ENCODE assay signal across 8 cellular contexts in genomic region chr1:201506573-201507567, GRCh38. TPM values are rescaled to one million over a fixed set of nuclear protein-coding genes. Genes with fewer than 3 reads are reported as not detected.
DNase-seq lines count a peak whose midpoint lies in the region; ATAC-seq and TF ChIP-seq lines count a peak whose summit lies in the region.

Gene CSRP1 (minus strand): TSS chr1:201507123. CDS start chr1:201496303, 10,820 bp downstream.

- no peaks in the 10 kb centered on the region for H3F3A ChIP-seq in PC-3 (ENCODE audit: low read length, unreplicated experiment)

- peak within 1 kb of the TSS; percentile 76 for H3K4me3 ChIP-seq in CD8-positive, alpha-beta memory T cell (ENCODE audit: low read length)
- peak within 1 kb of the TSS; percentile 76 for H3K4me3 ChIP-seq in PC-3 (ENCODE audit: low read length)

- H3K4me1 Mint-ChIP-seq in CD8-positive, alpha-beta memory T cell = peaks cover 35 to 50% (median 46%) of the 10 kb centered on the region in 3 donors
- H3K4me1 Mint-ChIP-seq in activated T-cell treated with anti-CD3 and anti-CD28 coated beads, Interleukin-2, amount 50 U/mL, for 4 hours (ENCODE audit: low read depth) = peaks cover 33% of the 10 kb centered on the region
- H3K4me1 Mint-ChIP-seq in naive thymus-derived CD8-positive, alpha-beta T cell = peaks cover 22 to 60% (median 51%) of the 10 kb centered on the region in 4 donors

- peaks cover 25% of the 10 kb centered on the region for H3K4me1 ChIP-seq in CD8-positive, alpha-beta memory T cell (ENCODE audit: insufficient read depth, low read length)
- H3K4me1 ChIP-seq in PC-3 (ENCODE audit: insufficient read depth, low read length) = peaks cover 81% of the 10 kb centered on the region

- ATAC-seq in GM19467 (IDR thresholded peaks at IDR 0.05; ENCODE audit: unreplicated experiment) (peak; percentile 90), PC-3 (peak; percentile 48)
- ATAC-seq in activated T-cell treated with anti-CD3 and anti-CD28 coated beads, Interleukin-2, amount 50 U/mL, for 4 hours = peak; percentile 98
- peak; percentile 95 to 96 for ATAC-seq in naive thymus-derived CD8-positive, alpha-beta T cell

- peak within 1 kb of the TSS; percentile 78 for H3K27ac ChIP-seq in CD8-positive, alpha-beta memory T cell (ENCODE audit: low read depth, low read length)
- peak within 1 kb of the TSS; percentile 89 for H3K27ac ChIP-seq in PC-3 (ENCODE audit: low read length)

- TF ChIP-seq CTCF in PC-3 (conservative IDR thresholded peaks at IDR 0.05; ENCODE audit: low read depth, low read length) = no peak

- peak within 1 kb of the TSS; percentile 83 for H3K9ac ChIP-seq in PC-3 (ENCODE audit: low read length)

- H3K9me2 ChIP-seq in PC-3 (replicated peaks; ENCODE audit: low read length) = no peaks in the 10 kb centered on the region

- peak; percentile 62 to 88 (median 77) for DNase-seq in CD8-positive, alpha-beta memory T cell
- DNase-seq in HT1080 (ENCODE audit: low read depth) = peak; percentile 83
- DNase-seq in PC-3 = peak; percentile 74
- DNase-seq in activated T-cell treated with anti-CD3 and anti-CD28 coated beads, Interleukin-2, amount 50 U/mL, for 4 hours = peak; percentile 74
- DNase-seq in fibroblast of gingiva (ENCODE audit: low read depth) = peak; percentile 81
- DNase-seq in naive thymus-derived CD8-positive, alpha-beta T cell = peak; percentile 67 to 90 (median 74)
- DNase-seq in stimulated activated naive CD4-positive, alpha-beta T cell (lab: John Stamatoyannopoulos, UW) = peak; percentile 54 to 85 (median 70)

- no peaks in the 10 kb centered on the region for H3K27me3 ChIP-seq in CD8-positive, alpha-beta memory T cell (ENCODE audit: insufficient read depth, low read length, poor library complexity, severe bottlenecking)
- H3K27me3 ChIP-seq in PC-3 (ENCODE audit: low read length) = no peaks in the 10 kb centered on the region

- no peaks in the 10 kb centered on the region for H3K36me3 ChIP-seq in CD8-positive, alpha-beta memory T cell (ENCODE audit: insufficient read depth, low read length)
- no peaks in the 10 kb centered on the region for H3K36me3 ChIP-seq in PC-3 (ENCODE audit: low read depth, low read length)

- POLR2A ChIA-PET in CD8-positive, alpha-beta memory T cell (lab: Charles Lee) = interaction anchor here (1.0 to 2.4 kb wide), 2 partner anchors 25 to 323 kb away, joined by 3 to 14 read pairs; no protein-coding TSS in a partner anchor
- POLR2A ChIA-PET in PC-3 (lab: Charles Lee; ENCODE audit: unreplicated experiment) = no interaction called here
- POLR2A ChIA-PET in naive thymus-derived CD8-positive, alpha-beta T cell (lab: Charles Lee) = interaction anchor here (0.8 to 3.5 kb wide), 3 partner anchors 10 to 24 kb away, joined by 3 to 24 read pairs (median 3); no protein-coding TSS in a partner anchor

- H2AFZ ChIP-seq in PC-3 (ENCODE audit: low read length) = peak within 1 kb of the TSS; percentile 62

- peak within 1 kb of the TSS; percentile 83 to 94 (median 87) for H3K4me3 Mint-ChIP-seq in CD8-positive, alpha-beta memory T cell
- peak within 1 kb of the TSS; percentile 91 for H3K4me3 Mint-ChIP-seq in activated T-cell treated with anti-CD3 and anti-CD28 coated beads, Interleukin-2, amount 50 U/mL, for 4 hours
- peak within 1 kb of the TSS; percentile 87 to 95 (median 92) for H3K4me3 Mint-ChIP-seq in naive thymus-derived CD8-positive, alpha-beta T cell

- no peaks in the 10 kb centered on the region for H3K9me3 Mint-ChIP-seq in CD8-positive, alpha-beta memory T cell
- H3K9me3 Mint-ChIP-seq in activated T-cell treated with anti-CD3 and anti-CD28 coated beads, Interleukin-2, amount 50 U/mL, for 4 hours = no peaks in the 10 kb centered on the region
- no peaks in the 10 kb centered on the region for H3K9me3 Mint-ChIP-seq in naive thymus-derived CD8-positive, alpha-beta T cell

- intact Hi-C loops in PC-3 (cut with micrococcal nuclease) = loop anchor here (2.0 kb wide), 1 partner anchor 18 kb away; no protein-coding TSS in a partner anchor

- H3K9me3 ChIP-seq in CD8-positive, alpha-beta memory T cell (ENCODE audit: low read length) = no peaks in the 10 kb centered on the region
- H3K9me3 ChIP-seq in PC-3 (ENCODE audit: low read length) = no peaks in the 10 kb centered on the region

- peak within 1 kb of the TSS; percentile 95 for H3K4me2 ChIP-seq in PC-3 (ENCODE audit: low read length)

- H4K20me1 ChIP-seq in PC-3 (ENCODE audit: low read length) = 0 out of 2 replicates have a peak, but pooled peaks cover 5% of the 10 kb centered on the region

- H3K36me3 Mint-ChIP-seq in CD8-positive, alpha-beta memory T cell = peaks cover 0 to 6% (median 0%) of the 10 kb centered on the region in 3 donors
- H3K36me3 Mint-ChIP-seq in activated T-cell treated with anti-CD3 and anti-CD28 coated beads, Interleukin-2, amount 50 U/mL, for 4 hours (ENCODE audit: insufficient read depth) = no peaks in the 10 kb centered on the region
- H3K36me3 Mint-ChIP-seq in naive thymus-derived CD8-positive, alpha-beta T cell = peaks cover 0 to 2% (median 0%) of the 10 kb centered on the region in 3 donors

- peak within 1 kb of the TSS; percentile 84 to 95 (median 92) for H3K27ac Mint-ChIP-seq in CD8-positive, alpha-beta memory T cell
- peak within 1 kb of the TSS; percentile 72 to 95 (median 92) for H3K27ac Mint-ChIP-seq in naive thymus-derived CD8-positive, alpha-beta T cell

- peaks cover 54% of the 10 kb centered on the region for H3K79me2 ChIP-seq in PC-3 (ENCODE audit: low read length)

- H3K27me3 Mint-ChIP-seq in CD8-positive, alpha-beta memory T cell = no peaks in the 10 kb centered on the region
- no peaks in the 10 kb centered on the region for H3K27me3 Mint-ChIP-seq in activated T-cell treated with anti-CD3 and anti-CD28 coated beads, Interleukin-2, amount 50 U/mL, for 4 hours (ENCODE audit: low read depth)
- H3K27me3 Mint-ChIP-seq in naive thymus-derived CD8-positive, alpha-beta T cell = no peaks in the 10 kb centered on the region

- CTCF ChIA-PET in CD8-positive, alpha-beta memory T cell (lab: Charles Lee) = interaction anchor here (1.2 to 19.3 kb wide), 6 partner anchors 9 to 321 kb away, joined by 3 to 406 read pairs (median 4); no protein-coding TSS in a partner anchor
- CTCF ChIA-PET in PC-3 (lab: Charles Lee) = interaction anchor here (1.7 kb wide), 1 partner anchor 25 kb away, joined by 8 read pairs; no protein-coding TSS in a partner anchor

- BruUV-seq in PC-3 (replicated peaks; lab: Mats Ljungman, UMichigan) = no TSS peak

RNA-seq across cellular contexts. Expression of gene CSRP1, which starts in this region (rescaled TPM):
- total RNA-seq in CD8-positive, alpha-beta memory T cell = 10 to 100 TPM; 66.9 to 67.6 TPM
- polyA plus RNA-seq in CD8-positive, alpha-beta memory T cell = 65.0 TPM
- total RNA-seq in HT1080 (2014; rRNA removed; shearing (Covaris generic)) = 516 and 694 TPM in 2 replicates
- 857 and 1,112 TPM in 2 replicates for polyA plus RNA-seq in HT1080 (2015; cell fraction: cytosol; rRNA removed)
- polyA plus RNA-seq in HT1080 (2015; cell fraction: nucleus; rRNA removed) = 468 and 520 TPM in 2 replicates
- 147 and 189 TPM in 2 replicates for total RNA-seq in PC-3 (2014; rRNA removed)
- 10 to 100 TPM; 51.5 to 54.3 (median 52.4) TPM for total RNA-seq in activated T-cell treated with anti-CD3 and anti-CD28 coated beads, Interleukin-2, amount 50 U/mL, for 4 hours
- 10 to 100 TPM; 21.8 to 22.4 TPM for total RNA-seq in naive thymus-derived CD8-positive, alpha-beta T cell
- 10 to 100 TPM; 43.3 to 48.2 (median 46.1) TPM for polyA plus RNA-seq in naive thymus-derived CD8-positive, alpha-beta T cell

Comparison
In these comparisons a context has a peak if more than half of its experiments do, and no peak if none do; other contexts are left out.
1. Peak in every context shown above with its lines: DNase-seq, ATAC-seq, H3K4me3 ChIP-seq and H3K27ac ChIP-seq.
2. ATAC-seq: peak in every context shown above with its lines; median percentile 98 in activated T-cell treated with anti-CD3 and anti-CD28 coated beads, Interleukin-2, amount 50 U/mL, for 4 hours; 96 in naive thymus-derived CD8-positive, alpha-beta T cell; 90 in GM19467; 48 in PC-3.